Comparison of ENCODE assay signal across 13 cellular contexts in genomic region chr15:94075349-94075748, GRCh38.
A peak's percentile ranks its signal among the peaks of the same experiment; 100 is the strongest.
DNase-seq lines count a peak whose midpoint lies in the region; ATAC-seq and TF ChIP-seq lines count a peak whose summit lies in the region.
"Had no signal": no experiment of that assay in that cellular context is flagged by ENCODE, and none has a peak within 500 bp of the region (broad histone marks: within the 10 kb centered on the region; RNA-seq: fewer than 3 reads in every experiment).

No MANE protein-coding gene starts in this region.

- no peaks in the 10 kb centered on the region for H3K27me3 ChIP-seq in esophagus squamous epithelium
- no peaks in the 10 kb centered on the region for H3K27me3 ChIP-seq in testis

- H3K27ac ChIP-seq in esophagus squamous epithelium (peak overlapping the region in 3 of 4 donors; percentile 54 to 61 (median 59)), testis (no peak overlapping the region)

- TF ChIP-seq CTCF in esophagus squamous epithelium (IDR thresholded peaks at IDR 0.05) (no peak), testis (IDR thresholded peaks at IDR 0.05) (no peak)

- intact Hi-C loops in esophagus squamous epithelium (cut with DNase I) = no loop called here
- intact Hi-C loops in testis (cut with DNase I; ENCODE audit: low total_unique reads) = no loop called here

- 28 to 35% methylated on average over 9 of the region's 9 CpGs for WGBS in esophagus squamous epithelium, 2 donors
- 42 to 47% methylated on average over 8 to 9 of the region's 9 CpGs for WGBS in testis, 2 donors

- no peak for TF ChIP-seq POLR2A in esophagus squamous epithelium (IDR thresholded peaks at IDR 0.05)
- TF ChIP-seq POLR2A in testis (IDR thresholded peaks at IDR 0.05) = no peak

- H3K36me3 ChIP-seq in esophagus squamous epithelium (no peaks in the 10 kb centered on the region), testis (ENCODE audit: low read depth, missing control alignments) (no peaks in the 10 kb centered on the region)

- H3K9me3 ChIP-seq in esophagus squamous epithelium (no peaks in the 10 kb centered on the region), testis (no peaks in the 10 kb centered on the region)

- H3K4me3 ChIP-seq in esophagus squamous epithelium = no peak overlapping the region
- H3K4me3 ChIP-seq in testis = no peak overlapping the region

- H3K4me1 ChIP-seq in esophagus squamous epithelium = peaks cover 15 to 45% (median 18%) of the 10 kb centered on the region in 3 donors
- H3K4me1 ChIP-seq in testis = no peaks in the 10 kb centered on the region

- peak; percentile 53 for DNase-seq in NCI-H2227 treated with DMSO at 0.1 percent for 48 hours (lab: John Stamatoyannopoulos, UW)
- no peak for DNase-seq in esophagus squamous epithelium (lab: John Stamatoyannopoulos, UW)
- DNase-seq in medulla oblongata (ENCODE audit: extremely low spot score) = peak; percentile 9
- DNase-seq in testis = peak; percentile 75
- no peak for DNase-seq in activated gamma-delta T cell (lab: John Stamatoyannopoulos, UW)
- DNase-seq in ecto neural progenitor cell (ENCODE audit: low spot score) = no peak
- no peak for DNase-seq in stimulated activated CD4-positive, alpha-beta T cell treated with anti-CD3 and anti-CD28 coated beads, Interleukin-1b, Interleukin-23, amount 100 ng/mL, for 48 hours
- DNase-seq: activated CD4-positive, alpha-beta T cell treated with anti-CD3 and anti-CD28 coated beads for 1 hour; activated T-cell treated with anti-CD3 and anti-CD28 coated beads, Interleukin-2, amount 50 U/mL, for 48 hours; CD8-positive, alpha-beta memory T cell; NCI-H1417 treated with DMSO at 0.1 percent for 48 hours; SW 1271 had no signal

- ATAC-seq in HG03520 (IDR thresholded peaks at IDR 0.05; ENCODE audit: unreplicated experiment) = no peak

Comparison
In these comparisons a context has a peak if more than half of its experiments do, and no peak if none do; other contexts are left out.
1. DNase-seq: peak in NCI-H2227 treated with DMSO at 0.1 percent for 48 hours (single experiment), medulla oblongata (single experiment) and testis (single experiment); none in esophagus squamous epithelium (single experiment), activated gamma-delta T cell (single experiment), ecto neural progenitor cell (single experiment) and stimulated activated CD4-positive, alpha-beta T cell treated with anti-CD3 and anti-CD28 coated beads, Interleukin-1b, Interleukin-23, amount 100 ng/mL, for 48 hours (single experiment).
2. H3K27ac ChIP-seq: peak in esophagus squamous epithelium (3 of 4); none in testis (0 of 2).